8 cellular contexts compared by ENCODE assay signal in the genomic region with DNA sequence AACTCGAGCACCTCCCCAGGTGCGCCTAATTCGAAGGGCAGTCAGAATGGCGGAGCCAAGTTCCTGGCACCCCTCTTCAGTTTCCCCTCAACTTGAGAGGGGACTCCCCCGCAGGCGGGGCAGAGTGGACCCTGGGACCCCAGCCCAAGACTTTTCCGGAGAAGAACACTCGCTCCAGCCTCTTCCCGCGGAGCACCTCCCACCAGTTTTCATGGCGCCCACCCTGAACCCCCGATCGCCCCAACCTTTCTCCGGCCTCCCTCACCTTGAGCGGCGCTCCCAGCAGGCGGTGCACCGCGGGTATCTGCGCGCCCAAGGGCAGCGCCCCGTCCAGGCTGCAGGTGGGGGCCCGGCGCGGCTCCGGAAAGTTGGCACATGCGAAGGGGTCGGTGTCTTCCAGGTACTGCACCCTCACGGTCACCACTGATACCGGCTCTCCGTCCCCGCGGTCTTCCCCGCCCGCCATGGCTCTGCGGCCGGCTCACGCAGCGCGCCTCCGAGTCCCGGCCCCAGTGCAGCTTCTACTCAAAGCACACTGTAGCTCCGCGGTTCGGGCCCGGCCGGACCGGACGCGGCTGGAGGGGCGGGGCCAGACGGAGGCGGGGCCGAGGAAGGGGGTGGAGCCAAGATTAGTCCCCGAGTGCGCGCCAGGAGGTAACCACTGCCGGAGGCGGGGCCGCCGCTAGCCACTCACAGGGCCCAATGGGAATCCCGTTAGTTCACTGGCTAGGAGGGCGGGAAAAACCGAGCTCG. TPM values are rescaled to one million over a fixed set of nuclear protein-coding genes. Genes with fewer than 3 reads are reported as not detected.
DNase-seq lines count a peak whose midpoint lies in the region; TF ChIP-seq lines count a peak whose summit lies in the region.

A gene (minus strand): TSS at position 537 of the 753 bp plus-strand sequence. CDS start 71 bp downstream, at position 466.

- H2AFZ ChIP-seq in neuron (ENCODE audit: low read depth, low read length): peak within 1 kb of the TSS; percentile 98

- H3K27me3 ChIP-seq in neuron (ENCODE audit: insufficient read depth, low read length): peaks cover 12% of the 10 kb centered on the region

- H3K4me3 ChIP-seq in HFF-Myc (replicated peaks; ENCODE audit: low read depth, low read length) (peak within 1 kb of the TSS; percentile 72), foreskin fibroblast (ENCODE audit: low read depth in 1 of 2, low read length in 2 of 2) (peak within 1 kb of the TSS; percentile 78 to 79), neuron (ENCODE audit: low read length) (peak within 1 kb of the TSS; percentile 73)

- in situ Hi-C loops in SK-MEL-5 (cut with HindIII; ENCODE audit: low pct_unique_long_range_greater_than_20kb, low sequenced_read_pairs): no loop called here

- DNase-seq in GM03348 (ENCODE audit: low spot score): peak; percentile 97
- peak; percentile 77 for DNase-seq in HFF-Myc (ENCODE audit: extremely low read depth, low read depth)
- DNase-seq in NAMALWA (ENCODE audit: low spot score): peak; percentile 98
- peak; percentile 92 for DNase-seq in SK-MEL-5 (ENCODE audit: low read depth, low spot score)
- DNase-seq in activated naive CD4-positive, alpha-beta T cell (lab: John Stamatoyannopoulos, UW): peak; percentile 85 to 94 (median 92)
- peak; percentile 93 to 98 for DNase-seq in foreskin fibroblast
- peak; percentile 93 for DNase-seq in stromal cell of bone marrow (ENCODE audit: low read depth)

- H3K4me1 ChIP-seq in neuron (ENCODE audit: insufficient read depth, low read length): peaks cover 36% of the 10 kb centered on the region

- no peaks in the 10 kb centered on the region for H3K36me3 ChIP-seq in neuron (ENCODE audit: insufficient read depth, low read length)

- TF ChIP-seq CTCF in HFF-Myc (IDR thresholded peaks at IDR 0.05; ENCODE audit: low read depth, low read length, missing control alignments) (no peak), foreskin fibroblast (IDR thresholded peaks at IDR 0.05; ENCODE audit: low read depth, low read length) (no peak)

- no peaks in the 10 kb centered on the region for H3K9me3 ChIP-seq in neuron (ENCODE audit: low read length)

RNA-seq across cellular contexts. Expression of the gene that starts here (rescaled TPM):
- 10.5 and 11.3 TPM in 2 replicates for total RNA-seq in SK-MEL-5 (2014; rRNA removed; shearing (Covaris generic))
- 16.8 and 17.4 TPM in 2 replicates for polyA plus RNA-seq in SK-MEL-5 (2015; cell fraction: cytosol; rRNA removed)
- 111 and 113 TPM in 2 replicates for polyA plus RNA-seq in SK-MEL-5 (2015; cell fraction: nucleus; rRNA removed)

Comparison
In these comparisons a context has a peak if more than half of its experiments do, and no peak if none do; other contexts are left out.
1. Peak in every context shown above with its lines: DNase-seq and H3K4me3 ChIP-seq.